Comparison of ENCODE assay signal across 1 cellular context in the genomic region with DNA sequence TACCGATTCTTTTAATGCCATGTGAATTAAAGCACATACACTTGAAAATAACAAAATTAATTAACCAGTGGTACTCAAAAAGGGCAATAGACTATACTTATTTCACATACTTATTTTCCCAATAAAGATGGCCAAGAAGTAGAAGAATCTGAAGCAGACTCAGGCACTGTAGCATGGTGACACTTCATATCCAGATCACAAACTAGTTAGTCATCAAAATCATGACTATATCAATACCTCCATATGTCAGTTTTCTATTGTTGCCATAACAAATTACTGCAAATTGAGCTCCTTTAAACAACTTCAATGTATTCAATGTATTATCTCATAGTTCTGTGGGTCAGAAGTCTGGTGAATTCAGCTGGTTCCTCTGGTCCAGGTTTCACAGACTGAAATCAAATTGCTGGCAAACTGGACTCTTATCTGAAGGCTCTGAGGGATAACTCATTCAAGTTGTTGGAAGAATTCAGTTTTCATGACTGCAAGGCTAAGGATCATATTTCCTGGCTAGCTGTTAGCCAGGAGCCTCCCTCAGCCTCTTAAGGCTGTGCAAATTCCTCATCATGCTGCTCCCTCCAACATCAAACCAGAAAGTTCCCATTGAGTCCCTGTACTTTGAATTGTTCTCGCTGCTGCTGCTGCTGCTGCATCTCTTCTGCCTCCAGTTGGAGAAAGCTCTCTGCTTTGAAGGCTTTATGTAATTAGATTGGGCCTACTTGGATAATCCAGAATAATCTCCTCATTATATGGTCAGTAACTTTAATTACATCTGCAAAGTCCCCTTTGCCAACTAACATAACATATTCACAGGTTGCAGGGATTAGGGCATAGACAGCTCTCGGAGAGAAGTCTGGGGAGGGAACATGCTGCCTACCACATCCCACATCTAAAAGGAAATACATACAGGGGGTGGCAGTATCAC.
TF ChIP-seq lines count a peak whose summit lies in the region.

No MANE protein-coding gene starts in this region.

TF ChIP-seq in K562, 482 proteins besides CTCF, POLR2A, EP300 and RAD21 (continued from another document):
- TF ChIP-seq, protein P1, sequence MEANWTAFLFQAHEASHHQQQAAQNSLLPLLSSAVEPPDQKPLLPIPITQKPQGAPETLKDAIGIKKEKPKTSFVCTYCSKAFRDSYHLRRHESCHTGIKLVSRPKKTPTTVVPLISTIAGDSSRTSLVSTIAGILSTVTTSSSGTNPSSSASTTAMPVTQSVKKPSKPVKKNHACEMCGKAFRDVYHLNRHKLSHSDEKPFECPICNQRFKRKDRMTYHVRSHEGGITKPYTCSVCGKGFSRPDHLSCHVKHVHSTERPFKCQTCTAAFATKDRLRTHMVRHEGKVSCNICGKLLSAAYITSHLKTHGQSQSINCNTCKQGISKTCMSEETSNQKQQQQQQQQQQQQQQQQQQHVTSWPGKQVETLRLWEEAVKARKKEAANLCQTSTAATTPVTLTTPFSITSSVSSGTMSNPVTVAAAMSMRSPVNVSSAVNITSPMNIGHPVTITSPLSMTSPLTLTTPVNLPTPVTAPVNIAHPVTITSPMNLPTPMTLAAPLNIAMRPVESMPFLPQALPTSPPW (CRISPR knock-in tag; IDR thresholded peaks at IDR 0.05) = no peak
- no peak for TF ChIP-seq TCF7L2 (IDR thresholded peaks at IDR 0.05; ENCODE audit: low read depth, low read length)
- no peak for TF ChIP-seq TFAM (CRISPR knock-in tag; conservative IDR thresholded peaks at IDR 0.05)
- TF ChIP-seq, protein P2, sequence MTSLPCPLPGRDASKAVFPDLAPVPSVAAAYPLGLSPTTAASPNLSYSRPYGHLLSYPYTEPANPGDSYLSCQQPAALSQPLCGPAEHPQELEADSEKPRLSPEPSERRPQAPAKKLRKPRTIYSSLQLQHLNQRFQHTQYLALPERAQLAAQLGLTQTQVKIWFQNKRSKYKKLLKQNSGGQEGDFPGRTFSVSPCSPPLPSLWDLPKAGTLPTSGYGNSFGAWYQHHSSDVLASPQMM (CRISPR knock-in tag; IDR thresholded peaks at IDR 0.05) = no peak
- no peak for TF ChIP-seq STAT5A (IDR thresholded peaks at IDR 0.05; ENCODE audit: borderline replicate concordance, low read length)
- TF ChIP-seq, protein P3, sequence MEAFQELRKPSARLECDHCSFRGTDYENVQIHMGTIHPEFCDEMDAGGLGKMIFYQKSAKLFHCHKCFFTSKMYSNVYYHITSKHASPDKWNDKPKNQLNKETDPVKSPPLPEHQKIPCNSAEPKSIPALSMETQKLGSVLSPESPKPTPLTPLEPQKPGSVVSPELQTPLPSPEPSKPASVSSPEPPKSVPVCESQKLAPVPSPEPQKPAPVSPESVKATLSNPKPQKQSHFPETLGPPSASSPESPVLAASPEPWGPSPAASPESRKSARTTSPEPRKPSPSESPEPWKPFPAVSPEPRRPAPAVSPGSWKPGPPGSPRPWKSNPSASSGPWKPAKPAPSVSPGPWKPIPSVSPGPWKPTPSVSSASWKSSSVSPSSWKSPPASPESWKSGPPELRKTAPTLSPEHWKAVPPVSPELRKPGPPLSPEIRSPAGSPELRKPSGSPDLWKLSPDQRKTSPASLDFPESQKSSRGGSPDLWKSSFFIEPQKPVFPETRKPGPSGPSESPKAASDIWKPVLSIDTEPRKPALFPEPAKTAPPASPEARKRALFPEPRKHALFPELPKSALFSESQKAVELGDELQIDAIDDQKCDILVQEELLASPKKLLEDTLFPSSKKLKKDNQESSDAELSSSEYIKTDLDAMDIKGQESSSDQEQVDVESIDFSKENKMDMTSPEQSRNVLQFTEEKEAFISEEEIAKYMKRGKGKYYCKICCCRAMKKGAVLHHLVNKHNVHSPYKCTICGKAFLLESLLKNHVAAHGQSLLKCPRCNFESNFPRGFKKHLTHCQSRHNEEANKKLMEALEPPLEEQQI (IDR thresholded peaks at IDR 0.05) = no peak
- TF ChIP-seq, protein P4, sequence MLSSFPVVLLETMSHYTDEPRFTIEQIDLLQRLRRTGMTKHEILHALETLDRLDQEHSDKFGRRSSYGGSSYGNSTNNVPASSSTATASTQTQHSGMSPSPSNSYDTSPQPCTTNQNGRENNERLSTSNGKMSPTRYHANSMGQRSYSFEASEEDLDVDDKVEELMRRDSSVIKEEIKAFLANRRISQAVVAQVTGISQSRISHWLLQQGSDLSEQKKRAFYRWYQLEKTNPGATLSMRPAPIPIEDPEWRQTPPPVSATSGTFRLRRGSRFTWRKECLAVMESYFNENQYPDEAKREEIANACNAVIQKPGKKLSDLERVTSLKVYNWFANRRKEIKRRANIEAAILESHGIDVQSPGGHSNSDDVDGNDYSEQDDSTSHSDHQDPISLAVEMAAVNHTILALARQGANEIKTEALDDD (IDR thresholded peaks at IDR 0.05) = no peak
- TF ChIP-seq ZFP1 (CRISPR knock-in tag; IDR thresholded peaks at IDR 0.05) = no peak
- TF ChIP-seq HDAC6 (IDR thresholded peaks at IDR 0.05; ENCODE audit: low read depth, low read length) = no peak
